14 cellular contexts compared by ENCODE assay signal in the genomic region with DNA sequence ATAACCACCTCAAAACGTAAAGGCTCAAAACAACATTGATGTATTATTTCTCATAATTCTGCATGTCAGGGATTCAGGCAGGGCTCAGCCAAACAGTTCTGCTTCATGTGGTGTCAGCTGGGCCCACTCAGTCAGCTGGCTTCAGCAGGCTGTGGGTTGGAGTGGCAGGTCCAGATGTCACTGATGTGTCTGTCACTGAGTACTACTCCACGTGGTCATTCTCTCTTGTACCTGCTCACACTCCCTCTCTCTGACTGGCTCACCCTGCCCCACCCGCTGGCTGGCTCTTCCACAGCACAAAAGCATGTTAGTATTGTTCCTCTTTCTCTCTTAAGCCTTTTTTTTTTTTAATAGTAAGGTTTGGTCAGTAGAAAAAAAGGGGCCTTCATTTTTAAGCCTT.
"Had no signal": no experiment of that assay in that cellular context is flagged by ENCODE, and none has a peak within 500 bp of the region (broad histone marks: within the 10 kb centered on the region; RNA-seq: fewer than 3 reads in every experiment).

No MANE protein-coding gene starts in this region.

- ATAC-seq: activated CD4-positive, alpha-beta T cell treated with anti-CD3 and anti-CD28 coated beads for 36 hours; activated T-cell treated with anti-CD3 and anti-CD28 coated beads, Interleukin-2, amount 50 U/mL, for 72 hours; left cardiac atrium; natural killer cell; right cardiac atrium; upper lobe of right lung had no signal

- DNase-seq: activated CD4-positive, alpha-beta memory T cell treated with anti-CD3 and anti-CD28 coated beads, Interleukin-2, amount 10 ng/mL, durations not matched to agents 7 days and 5 days; activated CD4-positive, alpha-beta T cell treated with anti-CD3 and anti-CD28 coated beads for 36 hours; activated gamma-delta T cell treated with Interleukin-2 at 50 U/mL for 16 hours; activated naive CD8-positive, alpha-beta T cell treated with anti-CD3 and anti-CD28 coated beads for 36 hours; activated T-cell treated with anti-CD3 and anti-CD28 coated beads, Interleukin-2, amount 50 U/mL, for 72 hours; cerebellar nuclear complex; left cardiac atrium; natural killer cell; right cardiac atrium; stimulated activated naive CD4-positive, alpha-beta T cell; T-helper 9 cell; upper lobe of right lung had no signal

- H3K4me1 ChIP-seq: suprapubic skin, upper lobe of right lung had no signal

- H3K4me3 ChIP-seq: suprapubic skin, upper lobe of right lung had no signal

- H3K27me3 ChIP-seq: suprapubic skin, upper lobe of right lung had no signal

- H3K27ac ChIP-seq: suprapubic skin, upper lobe of right lung, VCaP had no signal

- H3K36me3 ChIP-seq: suprapubic skin, upper lobe of right lung had no signal

- H3K9me3 ChIP-seq: suprapubic skin, upper lobe of right lung had no signal
